In the genomic region with DNA sequence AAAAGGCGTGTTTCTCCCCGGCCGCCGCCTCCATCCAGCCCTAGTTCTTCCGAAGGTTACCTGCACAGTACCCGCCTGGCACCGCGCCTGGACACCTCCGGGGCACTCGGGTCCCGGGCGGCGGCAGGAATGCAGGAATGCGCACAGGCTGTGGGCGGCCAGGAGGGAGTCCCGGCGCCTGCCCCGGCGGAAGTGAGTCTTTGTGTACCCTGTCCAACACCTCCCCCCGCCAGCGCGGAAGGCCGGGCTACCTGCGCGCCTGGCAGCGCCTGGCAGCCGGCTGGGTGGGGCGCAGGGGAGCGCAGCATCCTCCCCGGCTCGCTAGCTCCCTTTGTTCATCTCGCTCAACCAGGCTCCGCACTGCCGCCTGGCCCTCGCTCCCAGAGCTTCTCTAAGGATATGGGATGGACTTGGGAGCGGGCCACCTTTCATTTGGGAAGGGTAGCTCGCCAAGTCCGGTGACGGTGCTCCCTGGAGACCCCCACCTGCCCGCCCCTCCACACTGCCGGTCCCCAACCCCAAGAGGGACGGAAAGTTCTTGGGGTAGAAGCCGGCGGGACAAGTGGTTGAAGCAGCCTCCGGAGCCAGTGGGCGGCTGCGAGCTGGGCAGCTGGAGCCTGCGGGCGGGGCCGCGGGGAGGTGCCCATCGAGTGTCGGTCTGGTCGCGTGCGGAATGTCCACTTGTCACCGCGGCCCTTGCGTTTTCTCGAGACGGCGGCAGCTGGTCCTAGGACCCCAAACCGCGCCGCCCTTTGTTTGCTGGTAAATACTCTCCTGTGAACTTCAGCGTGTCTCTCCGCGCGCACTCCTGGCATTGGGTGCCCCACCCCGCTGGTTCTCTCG, we compare ENCODE assay signal across 8 cellular contexts. TPM values are rescaled to one million over a fixed set of nuclear protein-coding genes. Genes with fewer than 3 reads are reported as not detected.
DNase-seq lines count a peak whose midpoint lies in the region; ATAC-seq and TF ChIP-seq lines count a peak whose summit lies in the region.

No MANE protein-coding gene starts in this region.

- DNase-seq in DMS153 treated with DMSO at 0.1 percent for 48 hours (lab: John Stamatoyannopoulos, UW; ENCODE audit: unreplicated experiment) (peak; percentile 76), NCI-H748 treated with DMSO at 0.1 percent for 48 hours (lab: John Stamatoyannopoulos, UW) (peak; percentile 15), OCI-M1 (lab: John Stamatoyannopoulos, UW) (no peak), MV-4-11 (lab: John Stamatoyannopoulos, UW) (no peak)

- H3K79me2 ChIP-seq in parathyroid adenoma, result no peaks in the 10 kb centered on the region

- H3K36me3 ChIP-seq in gastroesophageal sphincter, result no peaks in the 10 kb centered on the region
- no peaks in the 10 kb centered on the region for H3K36me3 ChIP-seq in parathyroid adenoma (ENCODE audit: control insufficient read depth, insufficient read depth, low read length)

- TF ChIP-seq EP300 in gastroesophageal sphincter (IDR thresholded peaks at IDR 0.05), result no peak

- peaks cover 0 to 35% (median 0%) of the 10 kb centered on the region in 3 donors for H3K4me1 ChIP-seq in gastroesophageal sphincter
- no peaks in the 10 kb centered on the region for H3K4me1 ChIP-seq in parathyroid adenoma

- H3K27ac ChIP-seq in gastroesophageal sphincter (peak overlapping the region; percentile 19 to 86 (median 78)), parathyroid adenoma (no peak overlapping the region)

- WGBS in gastroesophageal sphincter (ENCODE audit: low coverage in 1 of 2), 2 donors, result 20% methylated on average over 2 of the region's 71 CpGs; no CpG with 5 or more reads in 1 of the 2 donors

- H3K4me2 ChIP-seq in parathyroid adenoma (ENCODE audit: low read length), result peak overlapping the region; percentile 65

- H3K27me3 ChIP-seq in gastroesophageal sphincter (peaks cover 25% of the 10 kb centered on the region), parathyroid adenoma (ENCODE audit: control insufficient read depth, insufficient read depth, low read length) (no peaks in the 10 kb centered on the region)

- peak overlapping the region; percentile 69 to 75 for H3K4me3 ChIP-seq in gastroesophageal sphincter
- H3K4me3 ChIP-seq in parathyroid adenoma (ENCODE audit: low read depth, low read length), result peak overlapping the region; percentile 34

- H3K9me3 ChIP-seq in gastroesophageal sphincter, result no peaks in the 10 kb centered on the region
- H3K9me3 ChIP-seq in parathyroid adenoma (ENCODE audit: control insufficient read depth, low read length), result no peaks in the 10 kb centered on the region

- peak; percentile 66 for ATAC-seq in gastroesophageal sphincter
- ATAC-seq in GM19035 (IDR thresholded peaks at IDR 0.05; ENCODE audit: unreplicated experiment), result no peak
- ATAC-seq in GM18511 (IDR thresholded peaks at IDR 0.05; ENCODE audit: unreplicated experiment), result no peak

- no peak overlapping the region for H3K9ac ChIP-seq in parathyroid adenoma

- peak overlapping the region; percentile 19 for H2AFZ ChIP-seq in parathyroid adenoma

- TF ChIP-seq CTCF in gastroesophageal sphincter (IDR thresholded peaks at IDR 0.05), result no peak
- no peak for TF ChIP-seq CTCF in parathyroid adenoma (IDR thresholded peaks at IDR 0.05)

- TF ChIP-seq POLR2A in gastroesophageal sphincter (IDR thresholded peaks at IDR 0.05), result no peak

RNA-seq across cellular contexts. Expression of a gene that starts 1.2 kb away (rescaled TPM):
- total RNA-seq in gastroesophageal sphincter, result 10 to 100 TPM in 3 of 4 donors, 1 to 10 TPM in 1; 2.4 to 29.0 (median 20.6) TPM

Comparison
In these comparisons a context has a peak if more than half of its experiments do, and no peak if none do; other contexts are left out.
1. DNase-seq: peak in DMS153 treated with DMSO at 0.1 percent for 48 hours (single experiment) and NCI-H748 treated with DMSO at 0.1 percent for 48 hours (single experiment); none in OCI-M1 (single experiment) and MV-4-11 (single experiment).